ENCODE assay signal across 9 cellular contexts in genomic region chr17:30950669-30951399, GRCh38. TPM values are rescaled to one million over a fixed set of nuclear protein-coding genes. Genes with fewer than 3 reads are reported as not detected.
A peak's percentile ranks its signal among the peaks of the same experiment; 100 is the strongest.
DNase-seq lines count a peak whose midpoint lies in the region; ATAC-seq and TF ChIP-seq lines count a peak whose summit lies in the region.
"Had no signal": no experiment of that assay in that cellular context is flagged by ENCODE, and none has a peak within 500 bp of the region (broad histone marks: within the 10 kb centered on the region; RNA-seq: fewer than 3 reads in every experiment).

No MANE protein-coding gene starts in this region.

- ATAC-seq in left colon (peak; percentile 98), HG02981 (IDR thresholded peaks at IDR 0.05; ENCODE audit: unreplicated experiment) (no peak), GM18502 (IDR thresholded peaks at IDR 0.05; ENCODE audit: poor library complexity, unreplicated experiment) (no peak)

- TF ChIP-seq CTCF in WERI-Rb-1 (IDR thresholded peaks at IDR 0.05; ENCODE audit: low read depth, low read length): no peak

- no peaks in the 10 kb centered on the region for H3K79me2 ChIP-seq in mesendoderm (ENCODE audit: control insufficient read depth, insufficient read depth, low read length)

- H3K56ac ChIP-seq in mesendoderm (ENCODE audit: low read length): no peak overlapping the region

- H3K36me3 ChIP-seq in adipocyte (ENCODE audit: control insufficient read depth, insufficient read depth, low read length, severe bottlenecking): no peaks in the 10 kb centered on the region
- H3K36me3 ChIP-seq in WERI-Rb-1: no peaks in the 10 kb centered on the region
- H3K36me3 ChIP-seq in mesendoderm (ENCODE audit: control insufficient read depth, insufficient read depth, low read length): no peaks in the 10 kb centered on the region

- H4K5ac ChIP-seq in mesendoderm (ENCODE audit: low read length): no peak overlapping the region

- no peak overlapping the region for H3K23ac ChIP-seq in mesendoderm (ENCODE audit: low read length)

- no peak overlapping the region for H3K4me2 ChIP-seq in mesendoderm (ENCODE audit: low read length)

- no peaks in the 10 kb centered on the region for H3K27me3 ChIP-seq in adipocyte (replicated peaks; ENCODE audit: control insufficient read depth, insufficient read depth, low read length)
- H3K27me3 ChIP-seq in WERI-Rb-1 (ENCODE audit: insufficient read depth, low read depth, severe bottlenecking): no peaks in the 10 kb centered on the region
- no peaks in the 10 kb centered on the region for H3K27me3 ChIP-seq in mesendoderm (ENCODE audit: insufficient read depth, low read length, poor library complexity)

- DNase-seq in A172 (ENCODE audit: low spot score) (peak; percentile 59), Kasumi-1 (lab: John Stamatoyannopoulos, UW) (peak; percentile 12 to 26), adipocyte (ENCODE audit: low read depth) (peak; percentile 65), left colon (peak; percentile 87 to 96), WERI-Rb-1 (no peak), mesendoderm (no peak)

- H3K4me1 ChIP-seq in adipocyte (ENCODE audit: control insufficient read depth, insufficient read depth, low read length): no peaks in the 10 kb centered on the region
- no peaks in the 10 kb centered on the region for H3K4me1 ChIP-seq in mesendoderm (ENCODE audit: control insufficient read depth, low read depth, low read length)

- no peak overlapping the region for H2AK5ac ChIP-seq in mesendoderm (ENCODE audit: low read length)

- H2BK15ac ChIP-seq in mesendoderm (replicated peaks; ENCODE audit: low read depth): no peak overlapping the region

- no peak overlapping the region for H2BK5ac ChIP-seq in mesendoderm (ENCODE audit: low read length)

- WGBS in mesendoderm (ENCODE audit: extremely low coverage, insufficient coverage, low lambda C conversion rate): no CpG with 5 or more reads among the region's 9 CpGs

- H3K27ac ChIP-seq in WERI-Rb-1 (no peak overlapping the region), mesendoderm (ENCODE audit: low read depth, low read length) (no peak overlapping the region)
- H3K27ac ChIP-seq: C4-2B had no signal

- H3K4me3 ChIP-seq in adipocyte (ENCODE audit: low read length) (no peak overlapping the region), WERI-Rb-1 (ENCODE audit: low read depth, low read length) (no peak overlapping the region), mesendoderm (ENCODE audit: low read length) (no peak overlapping the region)

- H3K18ac ChIP-seq in mesendoderm (ENCODE audit: low read length): no peak overlapping the region

- intact Hi-C loops in left colon (cut with DNase I, micrococcal nuclease): no loop called here

- H3K9me3 ChIP-seq in adipocyte (ENCODE audit: control insufficient read depth, low read length): no peaks in the 10 kb centered on the region
- no peaks in the 10 kb centered on the region for H3K9me3 ChIP-seq in WERI-Rb-1 (ENCODE audit: severe bottlenecking)

- no peak overlapping the region for H3K4ac ChIP-seq in mesendoderm (ENCODE audit: low read depth, low read length)

- no peak overlapping the region for H2BK120ac ChIP-seq in mesendoderm (ENCODE audit: low read depth, low read length)

- H4K8ac ChIP-seq in mesendoderm (ENCODE audit: low read depth, low read length): no peak overlapping the region

- H3K9ac ChIP-seq in adipocyte (ENCODE audit: low read length) (no peak overlapping the region), mesendoderm (ENCODE audit: low read length) (no peak overlapping the region)

- H3K79me1 ChIP-seq in mesendoderm (ENCODE audit: low read length): no peaks in the 10 kb centered on the region

RNA-seq across cellular contexts. Expression of gene RNF135, which starts 20.0 kb away (rescaled TPM):
- total RNA-seq in A172 (2014; rRNA removed; shearing (Covaris generic)): 24.4 and 26.8 TPM in 2 replicates
- 10 to 100 TPM; 19.2 to 27.0 TPM for total RNA-seq in left colon
- polyA plus RNA-seq in mesendoderm (2013, experiment 1 of 2): 5.7 TPM
- polyA plus RNA-seq in mesendoderm (2013, experiment 2 of 2): 5.4 TPM

RNA-seq across cellular contexts. Expression of gene ADAP2, which starts 29.1 kb away (rescaled TPM):
- total RNA-seq in A172 (2014; rRNA removed; shearing (Covaris generic)): 2.0 and 3.2 TPM in 2 replicates
- total RNA-seq in left colon: 10 to 100 TPM in 1 of 2 donors, 1 to 10 TPM in 1; 6.2 to 14.4 TPM
- polyA plus RNA-seq in mesendoderm (2013, experiment 1 of 2): 0.42 TPM
- polyA plus RNA-seq in mesendoderm (2013, experiment 2 of 2): 0.34 TPM

RNA-seq across cellular contexts. Expression of gene TEFM, which starts 44.8 kb away (rescaled TPM):
- 19.4 and 48.2 TPM in 2 replicates for total RNA-seq in A172 (2014; rRNA removed; shearing (Covaris generic))
- 10 to 100 TPM; 11.8 to 17.8 TPM for total RNA-seq in left colon
- polyA plus RNA-seq in mesendoderm (2013, experiment 1 of 2): 12.8 TPM
- polyA plus RNA-seq in mesendoderm (2013, experiment 2 of 2): 13.0 TPM

Comparison
In these comparisons a context has a peak if more than half of its experiments do, and no peak if none do; other contexts are left out.
1. DNase-seq: peak in A172 (single experiment), Kasumi-1 (2 of 2), adipocyte (single experiment) and left colon (2 of 2); none in WERI-Rb-1 (single experiment) and mesendoderm (single experiment).